ENCODE assay signal across 21 cellular contexts in the genomic region with DNA sequence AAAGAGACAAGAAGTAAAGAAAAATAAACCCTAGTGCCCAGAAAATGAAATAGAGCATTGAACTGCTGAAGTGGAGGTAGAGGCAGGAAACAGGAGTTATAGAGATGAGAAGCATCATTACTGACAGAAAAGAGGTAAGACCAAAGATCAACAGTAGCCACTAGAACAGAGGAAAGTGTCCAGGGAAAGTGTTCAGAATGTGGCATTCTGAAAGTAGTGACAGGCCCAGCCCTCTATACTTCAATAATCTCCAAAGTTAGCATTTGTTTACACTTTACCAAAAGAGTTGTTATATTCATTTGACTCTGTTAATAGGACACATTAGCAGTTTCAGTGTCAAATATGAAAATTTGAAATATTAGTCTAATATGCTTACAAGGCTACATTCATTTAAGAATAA.
DNase-seq lines count a peak whose midpoint lies in the region; ATAC-seq, FAIRE-seq and TF ChIP-seq lines count a peak whose summit lies in the region.
"Had no signal": no experiment of that assay in that cellular context is flagged by ENCODE, and none has a peak within 500 bp of the region (broad histone marks: within the 10 kb centered on the region; RNA-seq: fewer than 3 reads in every experiment).

No MANE protein-coding gene starts in this region.

- POLR2A ChIA-PET in A549 (lab: Yijun Ruan, JAX): interaction anchor here (1.0 kb wide), 1 partner anchor 10 kb away, joined by 3 read pairs; no protein-coding TSS in a partner anchor

- H3K4me3 ChIP-seq in A549: no peak overlapping the region
- H3K4me3 ChIP-seq: smooth muscle cell, stomach had no signal

- TF ChIP-seq CTCF in A549 (IDR thresholded peaks at IDR 0.05): no peak

- H3K4me3 Mint-ChIP-seq in immature natural killer cell: no peak overlapping the region
- H3K4me3 Mint-ChIP-seq: IgD-negative memory B cell had no signal

- CTCF ChIA-PET in A549 (lab: Yijun Ruan, JAX): no interaction called here

- no peak for DNase-seq in A549 (ENCODE audit: low read depth in 1 of 2, low spot score in 1 of 2)
- DNase-seq in left lobe of liver (ENCODE audit: low spot score): no peak
- DNase-seq in NCI-H187 treated with DMSO at 0.1 percent for 48 hours (lab: John Stamatoyannopoulos, UW): no peak
- no peak for DNase-seq in dedifferentiated amniotic fluid mesenchymal stem cell (ENCODE audit: extremely low spot score)
- no peak for DNase-seq in LoVo (ENCODE audit: low spot score)
- no peak for DNase-seq in immature natural killer cell
- DNase-seq: 8988T; activated CD4-positive, alpha-beta T cell treated with anti-CD3 and anti-CD28 coated beads for 4 hours; foreskin keratinocyte; left cardiac atrium; NCI-H1694 treated with DMSO at 0.1 percent for 48 hours; NCI-H446; stimulated activated CD4-positive, alpha-beta T cell treated with anti-CD3 and anti-CD28 coated beads, Interleukin-4, amount 100 ng/mL, for 24 hours; stomach had no signal

- peaks cover 0 to 1% (median 0%) of the 10 kb centered on the region in 3 donors for H3K27me3 Mint-ChIP-seq in immature natural killer cell (ENCODE audit: low read depth in 3 of 3)
- H3K27me3 Mint-ChIP-seq: IgD-negative memory B cell had no signal

- H3K9me3 ChIP-seq in A549: no peaks in the 10 kb centered on the region
- H3K9me3 ChIP-seq: stomach had no signal

- peak; percentile 27 to 49; a peak in 5 of 6 replicates for ATAC-seq in A549
- peak; percentile 3 for ATAC-seq in GM21367 (IDR thresholded peaks at IDR 0.05; ENCODE audit: unreplicated experiment)
- ATAC-seq in HG03354 (IDR thresholded peaks at IDR 0.05; ENCODE audit: poor library complexity, severe bottlenecking, unreplicated experiment): peak; percentile 17
- peak; percentile 15 for ATAC-seq in left lobe of liver
- ATAC-seq: foreskin keratinocyte, left cardiac atrium had no signal

- H3K4me2 ChIP-seq in A549: peak overlapping the region; percentile 70
- H3K4me2 ChIP-seq: smooth muscle cell had no signal

- no peaks in the 10 kb centered on the region for H3K4me1 Mint-ChIP-seq in immature natural killer cell
- H3K4me1 Mint-ChIP-seq: IgD-negative memory B cell had no signal

- peaks cover 0 to 3% (median 0%) of the 10 kb centered on the region in 6 donors for H3K9me3 Mint-ChIP-seq in immature natural killer cell
- H3K9me3 Mint-ChIP-seq: activated T-helper 2 cell treated with anti-CD3 and anti-CD28 coated beads, Interferon-gamma antibody, Interleukin-2, Interleukin-4, amounts not matched to agents 10 μg/mL and 5 μg/mL and 100 μg/mL, durations not matched to agents 14 hours and 24 hours and 36 hours had no signal

- H3K4me1 ChIP-seq in A549: peaks cover 33% of the 10 kb centered on the region
- H3K4me1 ChIP-seq: foreskin keratinocyte had no signal

- H3K36me3 Mint-ChIP-seq in immature natural killer cell: no peaks in the 10 kb centered on the region
- H3K36me3 Mint-ChIP-seq: IgD-negative memory B cell had no signal

- no peak overlapping the region for H3K27ac Mint-ChIP-seq in immature natural killer cell
- H3K27ac Mint-ChIP-seq: activated T-helper 2 cell treated with anti-CD3 and anti-CD28 coated beads, Interferon-gamma antibody, Interleukin-2, Interleukin-4, amounts not matched to agents 10 μg/mL and 5 μg/mL and 100 μg/mL, durations not matched to agents 14 hours and 24 hours and 36 hours; IgD-negative memory B cell had no signal

- TF ChIP-seq RAD21 in A549 (conservative IDR thresholded peaks at IDR 0.05 in 1 of 2, IDR thresholded peaks at IDR 0.05 in 1 of 2): no peak

- no peak for TF ChIP-seq POLR2A in A549 (IDR thresholded peaks at IDR 0.05; ENCODE audit: low read length)

- peak overlapping the region; percentile 84 to 90 for H3K27ac ChIP-seq in A549
- H3K27ac ChIP-seq: foreskin keratinocyte, HL-60, RWPE1, stomach had no signal

- no peak for FAIRE-seq in A549 (lab: Jason Lieb, UNC)

- no peak for TF ChIP-seq EP300 in A549 (IDR thresholded peaks at IDR 0.05)

TF ChIP-seq in A549, 52 proteins besides CTCF, POLR2A, EP300 and RAD21:
- no peak for TF ChIP-seq HOXB5 (CRISPR knock-in tag; IDR thresholded peaks at IDR 0.05)
- TF ChIP-seq, protein P1, sequence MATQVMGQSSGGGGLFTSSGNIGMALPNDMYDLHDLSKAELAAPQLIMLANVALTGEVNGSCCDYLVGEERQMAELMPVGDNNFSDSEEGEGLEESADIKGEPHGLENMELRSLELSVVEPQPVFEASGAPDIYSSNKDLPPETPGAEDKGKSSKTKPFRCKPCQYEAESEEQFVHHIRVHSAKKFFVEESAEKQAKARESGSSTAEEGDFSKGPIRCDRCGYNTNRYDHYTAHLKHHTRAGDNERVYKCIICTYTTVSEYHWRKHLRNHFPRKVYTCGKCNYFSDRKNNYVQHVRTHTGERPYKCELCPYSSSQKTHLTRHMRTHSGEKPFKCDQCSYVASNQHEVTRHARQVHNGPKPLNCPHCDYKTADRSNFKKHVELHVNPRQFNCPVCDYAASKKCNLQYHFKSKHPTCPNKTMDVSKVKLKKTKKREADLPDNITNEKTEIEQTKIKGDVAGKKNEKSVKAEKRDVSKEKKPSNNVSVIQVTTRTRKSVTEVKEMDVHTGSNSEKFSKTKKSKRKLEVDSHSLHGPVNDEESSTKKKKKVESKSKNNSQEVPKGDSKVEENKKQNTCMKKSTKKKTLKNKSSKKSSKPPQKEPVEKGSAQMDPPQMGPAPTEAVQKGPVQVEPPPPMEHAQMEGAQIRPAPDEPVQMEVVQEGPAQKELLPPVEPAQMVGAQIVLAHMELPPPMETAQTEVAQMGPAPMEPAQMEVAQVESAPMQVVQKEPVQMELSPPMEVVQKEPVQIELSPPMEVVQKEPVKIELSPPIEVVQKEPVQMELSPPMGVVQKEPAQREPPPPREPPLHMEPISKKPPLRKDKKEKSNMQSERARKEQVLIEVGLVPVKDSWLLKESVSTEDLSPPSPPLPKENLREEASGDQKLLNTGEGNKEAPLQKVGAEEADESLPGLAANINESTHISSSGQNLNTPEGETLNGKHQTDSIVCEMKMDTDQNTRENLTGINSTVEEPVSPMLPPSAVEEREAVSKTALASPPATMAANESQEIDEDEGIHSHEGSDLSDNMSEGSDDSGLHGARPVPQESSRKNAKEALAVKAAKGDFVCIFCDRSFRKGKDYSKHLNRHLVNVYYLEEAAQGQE (IDR thresholded peaks at IDR 0.05): no peak
- no peak for TF ChIP-seq EHMT2 (IDR thresholded peaks at IDR 0.05; ENCODE audit: low read depth)
- TF ChIP-seq, protein P2, sequence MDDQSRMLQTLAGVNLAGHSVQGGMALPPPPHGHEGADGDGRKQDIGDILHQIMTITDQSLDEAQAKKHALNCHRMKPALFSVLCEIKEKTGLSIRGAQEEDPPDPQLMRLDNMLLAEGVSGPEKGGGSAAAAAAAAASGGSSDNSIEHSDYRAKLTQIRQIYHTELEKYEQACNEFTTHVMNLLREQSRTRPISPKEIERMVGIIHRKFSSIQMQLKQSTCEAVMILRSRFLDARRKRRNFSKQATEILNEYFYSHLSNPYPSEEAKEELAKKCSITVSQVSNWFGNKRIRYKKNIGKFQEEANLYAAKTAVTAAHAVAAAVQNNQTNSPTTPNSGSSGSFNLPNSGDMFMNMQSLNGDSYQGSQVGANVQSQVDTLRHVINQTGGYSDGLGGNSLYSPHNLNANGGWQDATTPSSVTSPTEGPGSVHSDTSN (IDR thresholded peaks at IDR 0.05): no peak
- TF ChIP-seq, protein P3, sequence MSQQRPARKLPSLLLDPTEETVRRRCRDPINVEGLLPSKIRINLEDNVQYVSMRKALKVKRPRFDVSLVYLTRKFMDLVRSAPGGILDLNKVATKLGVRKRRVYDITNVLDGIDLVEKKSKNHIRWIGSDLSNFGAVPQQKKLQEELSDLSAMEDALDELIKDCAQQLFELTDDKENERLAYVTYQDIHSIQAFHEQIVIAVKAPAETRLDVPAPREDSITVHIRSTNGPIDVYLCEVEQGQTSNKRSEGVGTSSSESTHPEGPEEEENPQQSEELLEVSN (IDR thresholded peaks at IDR 0.05; ENCODE audit: borderline replicate concordance, low read depth): no peak; the same call in 1 of the 2 replicates
- TF ChIP-seq, protein P4, sequence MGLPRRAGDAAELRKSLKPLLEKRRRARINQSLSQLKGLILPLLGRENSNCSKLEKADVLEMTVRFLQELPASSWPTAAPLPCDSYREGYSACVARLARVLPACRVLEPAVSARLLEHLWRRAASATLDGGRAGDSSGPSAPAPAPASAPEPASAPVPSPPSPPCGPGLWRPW (IDR thresholded peaks at IDR 0.05): no peak
- TF ChIP-seq GATA3 (IDR thresholded peaks at IDR 0.05; ENCODE audit: borderline replicate concordance): no peak
- TF ChIP-seq RARB (CRISPR knock-in tag; IDR thresholded peaks at IDR 0.05): no peak
- no peak for TF ChIP-seq MAZ (IDR thresholded peaks at IDR 0.05; ENCODE audit: borderline replicate concordance, low read depth, low read length)
- no peak for TF ChIP-seq JUN (IDR thresholded peaks at IDR 0.05)
- TF ChIP-seq, protein P5, sequence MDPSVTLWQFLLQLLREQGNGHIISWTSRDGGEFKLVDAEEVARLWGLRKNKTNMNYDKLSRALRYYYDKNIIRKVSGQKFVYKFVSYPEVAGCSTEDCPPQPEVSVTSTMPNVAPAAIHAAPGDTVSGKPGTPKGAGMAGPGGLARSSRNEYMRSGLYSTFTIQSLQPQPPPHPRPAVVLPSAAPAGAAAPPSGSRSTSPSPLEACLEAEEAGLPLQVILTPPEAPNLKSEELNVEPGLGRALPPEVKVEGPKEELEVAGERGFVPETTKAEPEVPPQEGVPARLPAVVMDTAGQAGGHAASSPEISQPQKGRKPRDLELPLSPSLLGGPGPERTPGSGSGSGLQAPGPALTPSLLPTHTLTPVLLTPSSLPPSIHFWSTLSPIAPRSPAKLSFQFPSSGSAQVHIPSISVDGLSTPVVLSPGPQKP (IDR thresholded peaks at IDR 0.05; ENCODE audit: low read depth, low read length): no peak
- TF ChIP-seq HEYL (CRISPR knock-in tag; IDR thresholded peaks at IDR 0.05): no peak
- no peak for TF ChIP-seq NR3C1 (IDR thresholded peaks at IDR 0.05)
- TF ChIP-seq KDM5A (IDR thresholded peaks at IDR 0.05): no peak
- TF ChIP-seq HOXA7 (CRISPR knock-in tag; IDR thresholded peaks at IDR 0.05): no peak
- no peak for TF ChIP-seq CHD2 (IDR thresholded peaks at IDR 0.05; ENCODE audit: low read length, partially characterized antibody)
- no peak for TF ChIP-seq KDM1A (IDR thresholded peaks at IDR 0.05; ENCODE audit: low read depth)
- TF ChIP-seq TFCP2L1 (CRISPR knock-in tag; IDR thresholded peaks at IDR 0.05): no peak
TF ChIP-seq in A549: peak in this region for 0.
